8 cellular contexts compared by ENCODE assay signal in the genomic region with DNA sequence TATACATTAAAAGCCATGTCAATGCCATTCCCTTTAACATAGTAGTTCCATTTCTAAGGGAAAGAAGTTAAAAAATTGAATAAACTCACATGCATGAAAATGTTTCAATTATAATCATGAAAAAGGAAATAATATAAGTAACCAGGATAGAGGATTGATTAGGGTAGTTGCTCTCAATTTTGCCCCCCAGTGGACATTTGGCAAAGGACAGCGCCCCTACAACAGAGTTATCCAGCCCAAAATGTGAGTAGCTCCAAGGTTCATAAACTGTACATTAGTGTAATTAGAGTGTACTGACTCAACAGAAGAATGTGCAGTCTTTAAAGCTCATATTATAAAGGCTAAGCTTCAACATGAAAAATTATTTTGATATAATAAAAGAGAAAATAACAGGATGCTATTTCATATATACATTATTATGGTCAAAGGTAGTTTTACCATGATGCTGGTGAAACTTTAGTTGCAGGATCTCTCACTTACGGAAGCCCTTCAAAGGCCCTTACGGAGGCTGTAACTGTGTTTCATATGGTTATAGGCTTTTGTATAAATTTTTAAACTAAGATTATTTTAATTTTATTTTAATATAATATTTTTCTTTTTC.
DNase-seq lines count a peak whose midpoint lies in the region; ATAC-seq and TF ChIP-seq lines count a peak whose summit lies in the region.

No MANE protein-coding gene starts in this region.

- no peaks in the 10 kb centered on the region for H4K20me1 ChIP-seq in Karpas-422 (ENCODE audit: insufficient read depth, low read depth, low read length)

- ATAC-seq in HG03108 (IDR thresholded peaks at IDR 0.05; ENCODE audit: unreplicated experiment) = no peak
- no peak for ATAC-seq in activated T-helper 17 cell treated with anti-CD3 and anti-CD28 coated beads, Interleukin-2, amount 50 U/mL, for 72 hours (replicated peaks)

- H3K9me3 ChIP-seq in Karpas-422 (ENCODE audit: low read length) = no peaks in the 10 kb centered on the region
- H3K9me3 ChIP-seq in parathyroid adenoma (ENCODE audit: control insufficient read depth, low read length) = no peaks in the 10 kb centered on the region

- no peak overlapping the region for H3K27ac Mint-ChIP-seq in activated T-helper 17 cell treated with anti-CD3 and anti-CD28 coated beads, Interleukin-2, amount 50 U/mL, for 72 hours

- no peak overlapping the region for H3K27ac ChIP-seq in Karpas-422 (ENCODE audit: low read length)
- H3K27ac ChIP-seq in parathyroid adenoma = no peak overlapping the region

- DNase-seq in activated CD4-positive, alpha-beta T cell treated with anti-CD3 and anti-CD28 coated beads for 48 hours = peak; percentile 5
- DNase-seq in activated CD4-positive, alpha-beta T cell treated with anti-CD3 and anti-CD28 coated beads for 1 hour = no peak
- DNase-seq in Karpas-422 (peak; percentile 49), astrocyte of the hippocampus (ENCODE audit: low read depth, low spot score) (peak; percentile 14), SW 1271 (lab: John Stamatoyannopoulos, UW) (no peak)

- H3K27me3 Mint-ChIP-seq in activated T-helper 17 cell treated with anti-CD3 and anti-CD28 coated beads, Interleukin-2, amount 50 U/mL, for 72 hours = no peaks in the 10 kb centered on the region

- H3K9ac ChIP-seq in Karpas-422 (ENCODE audit: low read length) (no peak overlapping the region), parathyroid adenoma (no peak overlapping the region)

- peak; percentile 18 for TF ChIP-seq CTCF in parathyroid adenoma (IDR thresholded peaks at IDR 0.05)

- H3K79me2 ChIP-seq in Karpas-422 (ENCODE audit: low read length) (no peaks in the 10 kb centered on the region), parathyroid adenoma (peaks cover 3% of the 10 kb centered on the region)

- H3K9me2 ChIP-seq in Karpas-422 (replicated peaks; ENCODE audit: insufficient read depth, low read length) = no peaks in the 10 kb centered on the region

- H3K4me1 Mint-ChIP-seq in activated T-helper 17 cell treated with anti-CD3 and anti-CD28 coated beads, Interleukin-2, amount 50 U/mL, for 72 hours = no peaks in the 10 kb centered on the region

- H3K4me3 ChIP-seq in Karpas-422 (ENCODE audit: low read length) (no peak overlapping the region), parathyroid adenoma (ENCODE audit: low read depth, low read length) (no peak overlapping the region)

- H3K4me2 ChIP-seq in Karpas-422 (ENCODE audit: low read depth, low read length, poor library complexity, severe bottlenecking) (no peak overlapping the region), parathyroid adenoma (ENCODE audit: low read length) (no peak overlapping the region)

- H3K4me1 ChIP-seq in Karpas-422 (ENCODE audit: low read length) = no peaks in the 10 kb centered on the region
- no peaks in the 10 kb centered on the region for H3K4me1 ChIP-seq in parathyroid adenoma

- H3K27me3 ChIP-seq in Karpas-422 (ENCODE audit: low read length) (no peaks in the 10 kb centered on the region), parathyroid adenoma (ENCODE audit: control insufficient read depth, insufficient read depth, low read length) (no peaks in the 10 kb centered on the region)

- H2AFZ ChIP-seq in Karpas-422 (ENCODE audit: low read length) (no peak overlapping the region), parathyroid adenoma (no peak overlapping the region)

- no peaks in the 10 kb centered on the region for H3K36me3 ChIP-seq in Karpas-422 (ENCODE audit: insufficient read depth, low read length)
- no peaks in the 10 kb centered on the region for H3K36me3 ChIP-seq in parathyroid adenoma (ENCODE audit: control insufficient read depth, insufficient read depth, low read length)

- no peak overlapping the region for H3K4me3 Mint-ChIP-seq in activated T-helper 17 cell treated with anti-CD3 and anti-CD28 coated beads, Interleukin-2, amount 50 U/mL, for 72 hours

- no peaks in the 10 kb centered on the region for H3K36me3 Mint-ChIP-seq in activated T-helper 17 cell treated with anti-CD3 and anti-CD28 coated beads, Interleukin-2, amount 50 U/mL, for 72 hours (ENCODE audit: low read depth)

- H3K9me3 Mint-ChIP-seq in activated T-helper 17 cell treated with anti-CD3 and anti-CD28 coated beads, Interleukin-2, amount 50 U/mL, for 72 hours = no peaks in the 10 kb centered on the region

Comparison
In these comparisons a context has a peak if more than half of its experiments do, and no peak if none do; other contexts are left out.
1. DNase-seq: peak in activated CD4-positive, alpha-beta T cell treated with anti-CD3 and anti-CD28 coated beads for 48 hours (single experiment), Karpas-422 (single experiment) and astrocyte of the hippocampus (single experiment); none in activated CD4-positive, alpha-beta T cell treated with anti-CD3 and anti-CD28 coated beads for 1 hour (single experiment) and SW 1271 (0 of 2).